1 cellular context compared by ENCODE assay signal in genomic region chr16:31700530-31701388, GRCh38.
TF ChIP-seq lines count a peak whose summit lies in the region.

No MANE protein-coding gene starts in this region.

TF ChIP-seq in HEK293, 187 proteins besides CTCF, POLR2A, EP300 and RAD21 (continued from another document):
- TF ChIP-seq ZBTB20 (tag by site-specific recombination; IDR thresholded peaks at IDR 0.05): peak; percentile 71; the same call in 1 of the 2 replicates
- peak; percentile 25; the same call in 1 of the 2 replicates for TF ChIP-seq ZSCAN30 (tag by site-specific recombination; IDR thresholded peaks at IDR 0.05)
- no peak for TF ChIP-seq ZSCAN18 (tag by site-specific recombination; IDR thresholded peaks at IDR 0.05)
- peak; percentile 61; the same call in 1 of the 2 replicates for TF ChIP-seq ZNF518A (tag by site-specific recombination; conservative IDR thresholded peaks at IDR 0.05; ENCODE audit: low read depth)
- peak; percentile 55; the same call in 1 of the 2 replicates for TF ChIP-seq BCL6B (tag by site-specific recombination; IDR thresholded peaks at IDR 0.05)
- TF ChIP-seq ZBTB11 (tag by site-specific recombination; conservative IDR thresholded peaks at IDR 0.05; ENCODE audit: low read depth): peak; percentile 64; the same call in 1 of the 2 replicates
- TF ChIP-seq ZNF266 (tag by site-specific recombination; IDR thresholded peaks at IDR 0.05; ENCODE audit: low read depth): no peak
- TF ChIP-seq ZNF114 (tag by site-specific recombination; IDR thresholded peaks at IDR 0.05): no peak
